ENCODE assay signal across 1 cellular context in genomic region chr9:131799177-131799823, GRCh38.
A peak's percentile ranks its signal among the peaks of the same experiment; 100 is the strongest.
TF ChIP-seq lines count a peak whose summit lies in the region.

No MANE protein-coding gene starts in this region.

TF ChIP-seq in HepG2, 621 proteins besides CTCF, POLR2A, EP300 and RAD21 (continued from another document and continues in another):
- TF ChIP-seq AFF4 (CRISPR knock-in tag; IDR thresholded peaks at IDR 0.05) (no peak), SMC3 (IDR thresholded peaks at IDR 0.05; ENCODE audit: low read length) (no peak), ZNF383 (CRISPR knock-in tag; IDR thresholded peaks at IDR 0.05; ENCODE audit: borderline replicate concordance) (no peak), DMAP1 (CRISPR knock-in tag; IDR thresholded peaks at IDR 0.05) (no peak), ZNF335 (CRISPR knock-in tag; IDR thresholded peaks at IDR 0.05) (peak; percentile 81; the same call in 1 of the 2 replicates), ZNF354B (CRISPR knock-in tag; IDR thresholded peaks at IDR 0.05) (no peak), TCF12 (IDR thresholded peaks at IDR 0.05) (no peak), TCF12 (CRISPR knock-in tag; IDR thresholded peaks at IDR 0.05) (no peak), GZF1 (CRISPR knock-in tag; IDR thresholded peaks at IDR 0.05) (0 out of 2 replicates have a peak, but pooled peaks have one; percentile 36), ZSCAN21 (CRISPR knock-in tag; IDR thresholded peaks at IDR 0.05; ENCODE audit: borderline replicate concordance) (peak; percentile 44; the same call in 1 of the 2 replicates), ZNF7 (CRISPR knock-in tag; IDR thresholded peaks at IDR 0.05) (0 out of 2 replicates have a peak, but pooled peaks have one; percentile 23), ZNF333 (CRISPR knock-in tag; IDR thresholded peaks at IDR 0.05; ENCODE audit: borderline replicate concordance) (no peak), ZNF326 (CRISPR knock-in tag; IDR thresholded peaks at IDR 0.05; ENCODE audit: borderline replicate concordance) (no peak), ZNF180 (CRISPR knock-in tag; IDR thresholded peaks at IDR 0.05; ENCODE audit: borderline replicate concordance, low read depth) (peak; percentile 43; the same call in 1 of the 2 replicates), TEAD3 (CRISPR knock-in tag; optimal IDR thresholded peaks at IDR 0.05; ENCODE audit: borderline replicate concordance) (peak; percentile 38), ARNT2 (CRISPR knock-in tag; IDR thresholded peaks at IDR 0.05; ENCODE audit: low read depth) (no peak), MTERF4 (CRISPR knock-in tag; IDR thresholded peaks at IDR 0.05) (0 out of 2 replicates have a peak, but pooled peaks have one; percentile 62), ZNF260 (CRISPR knock-in tag; IDR thresholded peaks at IDR 0.05; ENCODE audit: borderline replicate concordance, low read depth) (no peak), SYNCRIP (IDR thresholded peaks at IDR 0.05; ENCODE audit: insufficient read depth, low read depth, low read length) (no peak), ZNF564 (CRISPR knock-in tag; IDR thresholded peaks at IDR 0.05) (peak; percentile 83), CENPT (CRISPR knock-in tag; IDR thresholded peaks at IDR 0.05; ENCODE audit: low read depth) (no peak), NCOA2 (CRISPR knock-in tag; IDR thresholded peaks at IDR 0.05) (peak; percentile 50), TIGD3 (CRISPR knock-in tag; IDR thresholded peaks at IDR 0.05; ENCODE audit: borderline replicate concordance) (no peak), HNRNPLL (IDR thresholded peaks at IDR 0.05; ENCODE audit: low read depth, low read length, poor library complexity, severe bottlenecking) (no peak), ZNF784 (CRISPR knock-in tag; IDR thresholded peaks at IDR 0.05; ENCODE audit: borderline replicate concordance) (no peak), LCORL (IDR thresholded peaks at IDR 0.05) (no peak), LCORL (CRISPR knock-in tag; IDR thresholded peaks at IDR 0.05) (no peak), KAT8 (CRISPR knock-in tag; IDR thresholded peaks at IDR 0.05) (0 out of 2 replicates have a peak, but pooled peaks have one; percentile 35), ZNF282 (IDR thresholded peaks at IDR 0.05; ENCODE audit: partially characterized antibody) (no peak), ZSCAN25 (CRISPR knock-in tag; IDR thresholded peaks at IDR 0.05) (no peak), ZNF24 (IDR thresholded peaks at IDR 0.05) (no peak), ZNF616 (CRISPR knock-in tag; IDR thresholded peaks at IDR 0.05; ENCODE audit: low read depth) (no peak), PCBP2 (optimal IDR thresholded peaks at IDR 0.05; ENCODE audit: low read depth, low read length, poor library complexity, severe bottlenecking) (no peak), ZNF777 (CRISPR knock-in tag; IDR thresholded peaks at IDR 0.05) (peak; percentile 55; the same call in 1 of the 2 replicates), MIXL1 (CRISPR knock-in tag; IDR thresholded peaks at IDR 0.05) (peak; percentile 45; the same call in 1 of the 2 replicates), ZNF749 (CRISPR knock-in tag; IDR thresholded peaks at IDR 0.05; ENCODE audit: borderline replicate concordance) (no peak), ISX (CRISPR knock-in tag; conservative IDR thresholded peaks at IDR 0.05) (peak; percentile 92), ZNF513 (CRISPR knock-in tag; conservative IDR thresholded peaks at IDR 0.05) (no peak), ZNF609 (CRISPR knock-in tag; IDR thresholded peaks at IDR 0.05; ENCODE audit: borderline replicate concordance) (no peak), HOXA3 (CRISPR knock-in tag; IDR thresholded peaks at IDR 0.05) (peak; percentile 55)
- TF ChIP-seq, protein P1, sequence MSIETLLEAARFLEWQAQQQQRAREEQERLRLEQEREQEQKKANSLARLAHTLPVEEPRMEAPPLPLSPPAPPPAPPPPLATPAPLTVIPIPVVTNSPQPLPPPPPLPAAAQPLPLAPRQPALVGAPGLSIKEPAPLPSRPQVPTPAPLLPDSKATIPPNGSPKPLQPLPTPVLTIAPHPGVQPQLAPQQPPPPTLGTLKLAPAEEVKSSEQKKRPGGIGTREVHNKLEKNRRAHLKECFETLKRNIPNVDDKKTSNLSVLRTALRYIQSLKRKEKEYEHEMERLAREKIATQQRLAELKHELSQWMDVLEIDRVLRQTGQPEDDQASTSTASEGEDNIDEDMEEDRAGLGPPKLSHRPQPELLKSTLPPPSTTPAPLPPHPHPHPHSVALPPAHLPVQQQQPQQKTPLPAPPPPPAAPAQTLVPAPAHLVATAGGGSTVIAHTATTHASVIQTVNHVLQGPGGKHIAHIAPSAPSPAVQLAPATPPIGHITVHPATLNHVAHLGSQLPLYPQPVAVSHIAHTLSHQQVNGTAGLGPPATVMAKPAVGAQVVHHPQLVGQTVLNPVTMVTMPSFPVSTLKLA (IDR thresholded peaks at IDR 0.05), result no peak
- TF ChIP-seq, protein P2, sequence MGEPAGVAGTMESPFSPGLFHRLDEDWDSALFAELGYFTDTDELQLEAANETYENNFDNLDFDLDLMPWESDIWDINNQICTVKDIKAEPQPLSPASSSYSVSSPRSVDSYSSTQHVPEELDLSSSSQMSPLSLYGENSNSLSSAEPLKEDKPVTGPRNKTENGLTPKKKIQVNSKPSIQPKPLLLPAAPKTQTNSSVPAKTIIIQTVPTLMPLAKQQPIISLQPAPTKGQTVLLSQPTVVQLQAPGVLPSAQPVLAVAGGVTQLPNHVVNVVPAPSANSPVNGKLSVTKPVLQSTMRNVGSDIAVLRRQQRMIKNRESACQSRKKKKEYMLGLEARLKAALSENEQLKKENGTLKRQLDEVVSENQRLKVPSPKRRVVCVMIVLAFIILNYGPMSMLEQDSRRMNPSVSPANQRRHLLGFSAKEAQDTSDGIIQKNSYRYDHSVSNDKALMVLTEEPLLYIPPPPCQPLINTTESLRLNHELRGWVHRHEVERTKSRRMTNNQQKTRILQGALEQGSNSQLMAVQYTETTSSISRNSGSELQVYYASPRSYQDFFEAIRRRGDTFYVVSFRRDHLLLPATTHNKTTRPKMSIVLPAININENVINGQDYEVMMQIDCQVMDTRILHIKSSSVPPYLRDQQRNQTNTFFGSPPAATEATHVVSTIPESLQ (CRISPR knock-in tag; conservative IDR thresholded peaks at IDR 0.05), result 0 out of 2 replicates have a peak, but pooled peaks have one; percentile 63
- TF ChIP-seq, protein P3, sequence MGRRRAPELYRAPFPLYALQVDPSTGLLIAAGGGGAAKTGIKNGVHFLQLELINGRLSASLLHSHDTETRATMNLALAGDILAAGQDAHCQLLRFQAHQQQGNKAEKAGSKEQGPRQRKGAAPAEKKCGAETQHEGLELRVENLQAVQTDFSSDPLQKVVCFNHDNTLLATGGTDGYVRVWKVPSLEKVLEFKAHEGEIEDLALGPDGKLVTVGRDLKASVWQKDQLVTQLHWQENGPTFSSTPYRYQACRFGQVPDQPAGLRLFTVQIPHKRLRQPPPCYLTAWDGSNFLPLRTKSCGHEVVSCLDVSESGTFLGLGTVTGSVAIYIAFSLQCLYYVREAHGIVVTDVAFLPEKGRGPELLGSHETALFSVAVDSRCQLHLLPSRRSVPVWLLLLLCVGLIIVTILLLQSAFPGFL (CRISPR knock-in tag; IDR thresholded peaks at IDR 0.05), result 0 out of 2 replicates have a peak, but pooled peaks have one; percentile 72
- TF ChIP-seq, protein P4, sequence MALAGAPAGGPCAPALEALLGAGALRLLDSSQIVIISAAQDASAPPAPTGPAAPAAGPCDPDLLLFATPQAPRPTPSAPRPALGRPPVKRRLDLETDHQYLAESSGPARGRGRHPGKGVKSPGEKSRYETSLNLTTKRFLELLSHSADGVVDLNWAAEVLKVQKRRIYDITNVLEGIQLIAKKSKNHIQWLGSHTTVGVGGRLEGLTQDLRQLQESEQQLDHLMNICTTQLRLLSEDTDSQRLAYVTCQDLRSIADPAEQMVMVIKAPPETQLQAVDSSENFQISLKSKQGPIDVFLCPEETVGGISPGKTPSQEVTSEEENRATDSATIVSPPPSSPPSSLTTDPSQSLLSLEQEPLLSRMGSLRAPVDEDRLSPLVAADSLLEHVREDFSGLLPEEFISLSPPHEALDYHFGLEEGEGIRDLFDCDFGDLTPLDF (CRISPR knock-in tag; IDR thresholded peaks at IDR 0.05), result peak; percentile 62; the same call in 1 of the 2 replicates
